19 cellular contexts compared by ENCODE assay signal in the genomic region with DNA sequence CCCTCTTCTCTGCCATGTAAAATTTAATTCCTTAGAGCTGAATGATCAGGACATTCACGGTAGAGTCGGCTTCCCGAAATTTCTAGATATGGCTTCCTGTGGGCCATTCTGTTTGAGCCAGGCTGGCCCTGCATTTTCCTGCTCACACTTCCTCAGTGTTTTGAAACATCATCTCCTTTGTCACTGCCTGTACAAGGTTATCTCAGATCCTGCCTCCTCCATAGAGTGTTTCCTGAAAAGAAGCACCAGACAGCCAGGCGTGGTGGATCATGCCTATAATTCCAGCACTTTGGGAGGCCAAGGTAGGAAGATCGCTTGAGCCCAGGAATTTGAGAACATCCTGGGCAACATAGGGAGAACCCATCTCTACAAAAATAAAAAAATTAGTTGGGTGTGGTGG.
"Had no signal": no experiment of that assay in that cellular context is flagged by ENCODE, and none has a peak within 500 bp of the region (broad histone marks: within the 10 kb centered on the region; RNA-seq: fewer than 3 reads in every experiment).

No MANE protein-coding gene starts in this region.

- H3K4me3 ChIP-seq: adrenal gland, ascending aorta, colonic mucosa, lung, sigmoid colon, upper lobe of right lung had no signal

- H3K27ac ChIP-seq: ascending aorta, colonic mucosa, foreskin keratinocyte, sigmoid colon, upper lobe of right lung had no signal

- FAIRE-seq: endometrium had no signal

- H3K27me3 ChIP-seq: adrenal gland, ascending aorta, colonic mucosa, foreskin keratinocyte, sigmoid colon, upper lobe of right lung had no signal

- H3K36me3 ChIP-seq: adrenal gland, ascending aorta, colonic mucosa, sigmoid colon, upper lobe of right lung had no signal

- H3K4me2 ChIP-seq: SK-N-SH had no signal

- H3K4me1 ChIP-seq: colonic mucosa, foreskin keratinocyte had no signal

- ATAC-seq: activated T-cell treated with anti-CD3 and anti-CD28 coated beads, Interleukin-2, amount 50 U/mL, for 72 hours; foreskin keratinocyte; stimulated activated naive CD8-positive, alpha-beta T cell treated with anti-CD3 and anti-CD28 coated beads, Interleukin-15, Interleukin-2, amounts not matched to agents 100 U/mL and 50 U/mL, for 24 hours; upper lobe of right lung had no signal

- H3K9me3 ChIP-seq: adrenal gland, ascending aorta, colonic mucosa, sigmoid colon, SK-N-SH, upper lobe of right lung had no signal

- H3K9ac ChIP-seq: SK-N-SH had no signal

- DNase-seq: activated CD4-positive, alpha-beta T cell treated with anti-CD3 and anti-CD28 coated beads, Interleukin-2, amount 50 U/mL, for 48 hours; activated effector memory CD4-positive, alpha-beta T cell treated with anti-CD3 and anti-CD28 coated beads, Interleukin-2, amount 50 U/mL, for 16 hours; activated T-cell treated with anti-CD3 and anti-CD28 coated beads, Interleukin-2, amount 50 U/mL, for 72 hours; colonic mucosa; effector CD4-positive, alpha-beta T cell; foreskin keratinocyte; immature natural killer cell; naive B cell; occipital lobe; SIG-M5; SK-N-SH; stimulated activated CD4-positive, alpha-beta T cell treated with anti-CD3 and anti-CD28 coated beads, Interleukin-4, amount 100 ng/mL, for 1 hour; stimulated activated naive CD8-positive, alpha-beta T cell treated with anti-CD3 and anti-CD28 coated beads, Interleukin-15, Interleukin-2, amounts not matched to agents 100 U/mL and 50 U/mL, for 24 hours; upper lobe of right lung had no signal
